8 cellular contexts compared by ENCODE assay signal in genomic region chr1:228457396-228458176, GRCh38. TPM values are rescaled to one million over a fixed set of nuclear protein-coding genes. Genes with fewer than 3 reads are reported as not detected.
DNase-seq lines count a peak whose midpoint lies in the region; ATAC-seq, FAIRE-seq and TF ChIP-seq lines count a peak whose summit lies in the region.

No MANE protein-coding gene starts in this region.

- H3K27me3 ChIP-seq in neutrophil = peaks cover 93% of the 10 kb centered on the region

- no peaks in the 10 kb centered on the region for H3K36me3 ChIP-seq in neutrophil

- H3K9me3 ChIP-seq in neutrophil = no peaks in the 10 kb centered on the region

- peak overlapping the region; percentile 43 to 49 for H3K4me3 ChIP-seq in neutrophil (ENCODE audit: low read depth in 1 of 2, low read length in 1 of 2)

- DNase-seq in EH (ENCODE audit: low read depth) (peak; percentile 99), SHP77 (lab: John Stamatoyannopoulos, UW) (peak; percentile 95 to 97), frontal cortex (ENCODE audit: low spot score in 2 of 2) (peak; percentile 84 to 92), substantia nigra (lab: John Stamatoyannopoulos, UW) (peak in 47 of 49 donors; percentile 19 to 97 (median 76))
- peak; percentile 69 to 79 (median 76) for DNase-seq in activated naive CD4-positive, alpha-beta T cell (lab: John Stamatoyannopoulos, UW)

- ATAC-seq in GM21786 (IDR thresholded peaks at IDR 0.05; ENCODE audit: unreplicated experiment) = peak; percentile 81

- H3K27ac ChIP-seq in neutrophil = no peak overlapping the region
- peak overlapping the region; percentile 81 for H3K27ac ChIP-seq in substantia nigra (ENCODE audit: low read depth, low read length, poor library complexity, severe bottlenecking)

- peak; percentile 91 for FAIRE-seq in frontal cortex (lab: Jason Lieb, UNC)

- H3K4me1 ChIP-seq in neutrophil (ENCODE audit: control insufficient read depth in 1 of 2, insufficient read depth in 1 of 2, low read depth in 1 of 2, low read length in 1 of 2) = peaks cover 22 to 27% of the 10 kb centered on the region in 2 experiments

- TF ChIP-seq CTCF in LNCAP (IDR thresholded peaks at IDR 0.05) (peak; percentile 36; the same call in 1 of the 2 replicates), neutrophil (IDR thresholded peaks at IDR 0.05) (no peak)

RNA-seq across cellular contexts. Expression of gene RNF187, which starts 29.6 kb away (rescaled TPM):
- total RNA-seq in frontal cortex = 72.2 TPM

RNA-seq across cellular contexts. Expression of gene TRIM17, which starts 40.9 kb away (rescaled TPM):
- 1.6 TPM for total RNA-seq in frontal cortex

RNA-seq across cellular contexts. Expression of gene TRIM11, which starts 51.0 kb away (rescaled TPM):
- total RNA-seq in frontal cortex = 14.3 TPM
